In genomic region chr12:59843260-59843843, GRCh38 we compare ENCODE assay signal across 24 cellular contexts.
A peak's percentile ranks its signal among the peaks of the same experiment; 100 is the strongest.
DNase-seq lines count a peak whose midpoint lies in the region; ATAC-seq and TF ChIP-seq lines count a peak whose summit lies in the region.
"Had no signal": no experiment of that assay in that cellular context is flagged by ENCODE, and none has a peak within 500 bp of the region (broad histone marks: within the 10 kb centered on the region; RNA-seq: fewer than 3 reads in every experiment).

No MANE protein-coding gene starts in this region.

- H3K27ac ChIP-seq in GM23338 (ENCODE audit: low read depth) = no peak overlapping the region
- peak overlapping the region; percentile 37 for H3K27ac ChIP-seq in PC-3 (ENCODE audit: low read length)
- no peak overlapping the region for H3K27ac ChIP-seq in psoas muscle
- H3K27ac ChIP-seq: BLaER1 treated with 17β-estradiol and CSF1 and Interleukin-3, amounts not matched to agents 10 nM and 100 nM; hepatocyte; upper lobe of right lung had no signal

- no peaks in the 10 kb centered on the region for H3K27me3 ChIP-seq in GM23338 (ENCODE audit: insufficient read depth)
- no peaks in the 10 kb centered on the region for H3K27me3 ChIP-seq in PC-3 (ENCODE audit: low read length)
- H3K27me3 ChIP-seq in psoas muscle (ENCODE audit: insufficient read depth in 3 of 3, low read length in 2 of 3) = no peaks in the 10 kb centered on the region
- H3K27me3 ChIP-seq: BLaER1 treated with 17β-estradiol and CSF1 and Interleukin-3, amounts not matched to agents 10 nM and 100 nM; hepatocyte; MG63; upper lobe of right lung had no signal

- H3K4me3 ChIP-seq in GM23338 = no peak overlapping the region
- H3K4me3 ChIP-seq in PC-3 (ENCODE audit: low read length) = no peak overlapping the region
- H3K4me3 ChIP-seq in psoas muscle = no peak overlapping the region
- H3K4me3 ChIP-seq: BLaER1 treated with 17β-estradiol and CSF1 and Interleukin-3, amounts not matched to agents 10 nM and 100 nM; hepatocyte; MG63; upper lobe of right lung had no signal

- H3K4me3 Mint-ChIP-seq in GM23338 = no peak overlapping the region
- no peak overlapping the region for H3K4me3 Mint-ChIP-seq in progenitor cell of endocrine pancreas (ENCODE audit: low read depth)
- H3K4me3 Mint-ChIP-seq in HFFc6 = no peak overlapping the region
- H3K4me3 Mint-ChIP-seq: activated CD4-positive, alpha-beta memory T cell treated with anti-CD3 and anti-CD28 coated beads for 36 hours; activated naive CD4-positive, alpha-beta T cell treated with anti-CD3 and anti-CD28 coated beads, Interleukin-2, amount 10 ng/mL, durations not matched to agents 7 days and 5 days; brain; natural killer cell treated with Interleukin-12 subunit alpha and Interleukin-12 subunit beta and Interleukin-15 and Interleukin-18, amount 100 ng/mL, for 72 hours had no signal

- no TSS peak for BruUV-seq in PC-3 (replicated peaks; lab: Mats Ljungman, UMichigan)

- H3K9me2 ChIP-seq in GM23338 (ENCODE audit: insufficient read depth) (no peaks in the 10 kb centered on the region), PC-3 (replicated peaks; ENCODE audit: low read length) (no peaks in the 10 kb centered on the region)

- intact Hi-C loops in PC-3 (cut with micrococcal nuclease) = loop anchor here (5.0 to 10.0 kb wide), 2 partner anchors 129 to 261 kb away; no protein-coding TSS in a partner anchor
- intact Hi-C loops in psoas muscle (cut with DNase I) = no loop called here

- H3K27ac Mint-ChIP-seq in GM23338 = peak overlapping the region; percentile 78
- H3K27ac Mint-ChIP-seq in progenitor cell of endocrine pancreas = peak overlapping the region; percentile 44
- no peak overlapping the region for H3K27ac Mint-ChIP-seq in HFFc6
- H3K27ac Mint-ChIP-seq: activated CD4-positive, alpha-beta memory T cell treated with anti-CD3 and anti-CD28 coated beads for 36 hours; activated naive CD4-positive, alpha-beta T cell treated with anti-CD3 and anti-CD28 coated beads, Interleukin-2, amount 10 ng/mL, durations not matched to agents 7 days and 5 days; brain; natural killer cell treated with Interleukin-12 subunit alpha and Interleukin-12 subunit beta and Interleukin-15 and Interleukin-18, amount 100 ng/mL, for 72 hours had no signal

- TF ChIP-seq CTCF in GM23338 (conservative IDR thresholded peaks at IDR 0.05; ENCODE audit: low read depth in 2 of 2) = no peak; a peak in 1 of 4 replicates
- no peak for TF ChIP-seq CTCF in PC-3 (conservative IDR thresholded peaks at IDR 0.05; ENCODE audit: low read depth, low read length)
- no peak for TF ChIP-seq CTCF in progenitor cell of endocrine pancreas (IDR thresholded peaks at IDR 0.05; ENCODE audit: unreplicated experiment)
- TF ChIP-seq CTCF in psoas muscle (IDR thresholded peaks at IDR 0.05) = no peak
- no peak for TF ChIP-seq CTCF in HFFc6 (IDR thresholded peaks at IDR 0.05)

- no peaks in the 10 kb centered on the region for H3K36me3 Mint-ChIP-seq in GM23338 (ENCODE audit: low read depth)
- H3K36me3 Mint-ChIP-seq in progenitor cell of endocrine pancreas (ENCODE audit: insufficient read depth) = no peaks in the 10 kb centered on the region
- H3K36me3 Mint-ChIP-seq in HFFc6 (ENCODE audit: low read depth) = no peaks in the 10 kb centered on the region
- H3K36me3 Mint-ChIP-seq: activated CD4-positive, alpha-beta memory T cell treated with anti-CD3 and anti-CD28 coated beads for 36 hours; activated naive CD4-positive, alpha-beta T cell treated with anti-CD3 and anti-CD28 coated beads, Interleukin-2, amount 10 ng/mL, durations not matched to agents 7 days and 5 days; brain; natural killer cell treated with Interleukin-12 subunit alpha and Interleukin-12 subunit beta and Interleukin-15 and Interleukin-18, amount 100 ng/mL, for 72 hours had no signal

- ATAC-seq in GM23338 = no peak
- ATAC-seq in PC-3 = peak; percentile 47
- no peak for ATAC-seq in psoas muscle
- ATAC-seq: natural killer cell treated with Interleukin-12 subunit alpha and Interleukin-12 subunit beta and Interleukin-15 and Interleukin-18, amount 100 ng/mL, for 72 hours; Panc1; upper lobe of right lung had no signal

- H3K4me2 ChIP-seq in GM23338 = no peak overlapping the region
- H3K4me2 ChIP-seq in PC-3 (ENCODE audit: low read length) = 0 out of 2 replicates have a peak overlapping the region, but pooled peaks have one; percentile 23
- H3K4me2 ChIP-seq: BLaER1 treated with 17β-estradiol and CSF1 and Interleukin-3, amounts not matched to agents 10 nM and 100 nM; hepatocyte had no signal

- CTCF ChIA-PET in PC-3 (lab: Charles Lee) = interaction anchor here (0.5 to 1.3 kb wide), 3 partner anchors 423 to 642 kb away, joined by 3 to 4 read pairs (median 3); no protein-coding TSS in a partner anchor

- H3K4me1 Mint-ChIP-seq in GM23338 = peaks cover 37% of the 10 kb centered on the region
- peaks cover 22% of the 10 kb centered on the region for H3K4me1 Mint-ChIP-seq in progenitor cell of endocrine pancreas (ENCODE audit: low read depth)
- peaks cover 34% of the 10 kb centered on the region for H3K4me1 Mint-ChIP-seq in HFFc6 (ENCODE audit: low read depth)
- H3K4me1 Mint-ChIP-seq: activated naive CD4-positive, alpha-beta T cell treated with anti-CD3 and anti-CD28 coated beads, Interleukin-2, amount 10 ng/mL, durations not matched to agents 7 days and 5 days had no signal

- H3K9me3 ChIP-seq in PC-3 (ENCODE audit: low read length) (no peaks in the 10 kb centered on the region), psoas muscle (no peaks in the 10 kb centered on the region)
- H3K9me3 ChIP-seq: BLaER1 treated with 17β-estradiol and CSF1 and Interleukin-3, amounts not matched to agents 10 nM and 100 nM; upper lobe of right lung had no signal

- H4K20me1 ChIP-seq in GM23338 (replicated peaks; ENCODE audit: insufficient read depth) = no peaks in the 10 kb centered on the region
- H4K20me1 ChIP-seq in PC-3 (ENCODE audit: low read length) = no peaks in the 10 kb centered on the region
- H4K20me1 ChIP-seq: BLaER1 treated with 17β-estradiol and CSF1 and Interleukin-3, amounts not matched to agents 10 nM and 100 nM had no signal

- H3K79me2 ChIP-seq in GM23338 (replicated peaks; ENCODE audit: insufficient read depth) = no peaks in the 10 kb centered on the region
- no peaks in the 10 kb centered on the region for H3K79me2 ChIP-seq in PC-3 (ENCODE audit: low read length)
- H3K79me2 ChIP-seq: hepatocyte had no signal

- no peak overlapping the region for H2AFZ ChIP-seq in GM23338
- H2AFZ ChIP-seq in PC-3 (ENCODE audit: low read length) = no peak overlapping the region
- H2AFZ ChIP-seq: hepatocyte had no signal

- no peak for DNase-seq in GM23338 (ENCODE audit: low spot score)
- peak; percentile 96 for DNase-seq in NCI-H2029 treated with DMSO at 0.1 percent for 48 hours (lab: John Stamatoyannopoulos, UW)
- peak; percentile 64 for DNase-seq in PC-3
- DNase-seq in progenitor cell of endocrine pancreas (ENCODE audit: low spot score, unreplicated experiment) = no peak
- DNase-seq in psoas muscle = no peak
- DNase-seq in stimulated activated CD4-positive, alpha-beta T cell treated with anti-CD3 and anti-CD28 coated beads, Interleukin-4, amount 100 ng/mL, for 1 hour = no peak
- no peak for DNase-seq in HFFc6
- DNase-seq: activated CD4-positive, alpha-beta memory T cell treated with anti-CD3 and anti-CD28 coated beads for 36 hours; activated CD4-positive, alpha-beta T cell treated with anti-CD3 and anti-CD28 coated beads for 1 hour; activated naive CD4-positive, alpha-beta T cell treated with anti-CD3 and anti-CD28 coated beads, Interleukin-2, amount 10 ng/mL, durations not matched to agents 7 days and 5 days; KBM-7; MG63; NCI-H1105; NCI-H2081 treated with DMSO at 0.1 percent for 48 hours; NCI-H524; occipital lobe; SIG-M5; stimulated activated naive CD4-positive, alpha-beta T cell; upper lobe of right lung had no signal

- H3K36me3 ChIP-seq in GM23338 (ENCODE audit: insufficient read depth) (no peaks in the 10 kb centered on the region), PC-3 (ENCODE audit: low read depth, low read length) (no peaks in the 10 kb centered on the region), psoas muscle (ENCODE audit: insufficient read depth in 1 of 2, low read depth in 1 of 2) (no peaks in the 10 kb centered on the region)
- H3K36me3 ChIP-seq: BLaER1 treated with 17β-estradiol and CSF1 and Interleukin-3, amounts not matched to agents 10 nM and 100 nM; MG63; upper lobe of right lung had no signal

- H3K4me1 ChIP-seq in GM23338 (ENCODE audit: insufficient read depth) (peaks cover 28% of the 10 kb centered on the region), PC-3 (ENCODE audit: insufficient read depth, low read length) (peaks cover 39% of the 10 kb centered on the region), psoas muscle (no peaks in the 10 kb centered on the region)
- H3K4me1 ChIP-seq: upper lobe of right lung had no signal

- H3K9ac ChIP-seq in PC-3 (ENCODE audit: low read length) = no peak overlapping the region
- H3K9ac ChIP-seq: BLaER1 treated with 17β-estradiol and CSF1 and Interleukin-3, amounts not matched to agents 10 nM and 100 nM had no signal

- POLR2A ChIA-PET in PC-3 (lab: Charles Lee; ENCODE audit: unreplicated experiment) = no interaction called here

- H3K27me3 Mint-ChIP-seq in GM23338 (ENCODE audit: insufficient read depth, low read depth, poor library complexity) (no peaks in the 10 kb centered on the region), progenitor cell of endocrine pancreas (peaks cover 3% of the 10 kb centered on the region), HFFc6 (ENCODE audit: insufficient read depth) (no peaks in the 10 kb centered on the region)
- H3K27me3 Mint-ChIP-seq: activated naive CD4-positive, alpha-beta T cell treated with anti-CD3 and anti-CD28 coated beads, Interleukin-2, amount 10 ng/mL, durations not matched to agents 7 days and 5 days; brain had no signal

- H3F3A ChIP-seq in GM23338 (replicated peaks; ENCODE audit: low read depth) (no peaks in the 10 kb centered on the region), PC-3 (ENCODE audit: low read length, unreplicated experiment) (no peaks in the 10 kb centered on the region)

- 80 to 89% (median 86%) methylated on average over 3 of the region's 3 CpGs for WGBS in psoas muscle, 3 donors

- H3K9me3 Mint-ChIP-seq in GM23338 (no peaks in the 10 kb centered on the region; the same call in 2 of the 3 replicates), progenitor cell of endocrine pancreas (ENCODE audit: low read depth) (no peaks in the 10 kb centered on the region), HFFc6 (no peaks in the 10 kb centered on the region)
- H3K9me3 Mint-ChIP-seq: activated CD4-positive, alpha-beta memory T cell treated with anti-CD3 and anti-CD28 coated beads for 36 hours; activated naive CD4-positive, alpha-beta T cell treated with anti-CD3 and anti-CD28 coated beads, Interleukin-2, amount 10 ng/mL, durations not matched to agents 7 days and 5 days; brain; natural killer cell treated with Interleukin-12 subunit alpha and Interleukin-12 subunit beta and Interleukin-15 and Interleukin-18, amount 100 ng/mL, for 72 hours had no signal

TF ChIP-seq in GM23338, 12 proteins besides CTCF, POLR2A, EP300 and RAD21 (continues in another document):
- TF ChIP-seq EZH2 (IDR thresholded peaks at IDR 0.05; ENCODE audit: low read depth, unreplicated experiment) (no peak), NANOG (IDR thresholded peaks at IDR 0.05; ENCODE audit: borderline replicate concordance) (no peak), ZNF114 (CRISPR knock-in tag; IDR thresholded peaks at IDR 0.05) (no peak), EZH2phosphoT487 (IDR thresholded peaks at IDR 0.05; ENCODE audit: unreplicated experiment) (no peak), STAT1 (IDR thresholded peaks at IDR 0.05; ENCODE audit: unreplicated experiment) (no peak)

Comparison
In these comparisons a context has a peak if more than half of its experiments do, and no peak if none do; other contexts are left out.
1. DNase-seq: peak in NCI-H2029 treated with DMSO at 0.1 percent for 48 hours (single experiment) and PC-3 (single experiment); none in GM23338 (single experiment), progenitor cell of endocrine pancreas (single experiment), psoas muscle (0 of 2), stimulated activated CD4-positive, alpha-beta T cell treated with anti-CD3 and anti-CD28 coated beads, Interleukin-4, amount 100 ng/mL, for 1 hour (single experiment) and HFFc6 (single experiment).